ENCODE assay signal across 8 cellular contexts in genomic region chr14:20332946-20333782, GRCh38. TPM values are rescaled to one million over a fixed set of nuclear protein-coding genes. Genes with fewer than 3 reads are reported as not detected.
DNase-seq lines count a peak whose midpoint lies in the region; ATAC-seq, FAIRE-seq and TF ChIP-seq lines count a peak whose summit lies in the region.

Gene CCNB1IP1 (minus strand): TSS chr14:20333279. CDS start chr14:20316523, 16,756 bp downstream.

- H3K27me3 ChIP-seq in BLaER1 treated with 17β-estradiol and CSF1 and Interleukin-3, amounts not matched to agents 10 nM and 100 nM: no peaks in the 10 kb centered on the region

- TF ChIP-seq CTCF in WI38 (IDR thresholded peaks at IDR 0.05; ENCODE audit: low read depth, low read length) (no peak), kidney (IDR thresholded peaks at IDR 0.05; ENCODE audit: borderline replicate concordance, extremely low read depth, insufficient read depth) (no peak)

- peaks cover 0 to 39% (median 32%) of the 10 kb centered on the region in 11 experiments; a peak in 17 of 22 replicates for H4K20me1 ChIP-seq in BLaER1 treated with 17β-estradiol and CSF1 and Interleukin-3, amounts not matched to agents 10 nM and 100 nM

- ATAC-seq in GM19025 (IDR thresholded peaks at IDR 0.05; ENCODE audit: low read depth, unreplicated experiment) (peak; percentile 99), HG03196 (IDR thresholded peaks at IDR 0.05; ENCODE audit: unreplicated experiment) (peak; percentile 98)

- H3K4me2 ChIP-seq in BLaER1 treated with 17β-estradiol and CSF1 and Interleukin-3, amounts not matched to agents 10 nM and 100 nM: peak within 1 kb of the TSS; percentile 71 to 96 (median 79)

- H3K9me3 ChIP-seq in BLaER1 treated with 17β-estradiol and CSF1 and Interleukin-3, amounts not matched to agents 10 nM and 100 nM (replicated peaks in 1 of 11): no peaks in the 10 kb centered on the region
- no peaks in the 10 kb centered on the region for H3K9me3 ChIP-seq in kidney (ENCODE audit: control insufficient read depth in 1 of 2, low read length in 2 of 2)

- peak within 1 kb of the TSS; percentile 28 to 86 (median 78); a peak in 21 of 22 replicates for H3K27ac ChIP-seq in BLaER1 treated with 17β-estradiol and CSF1 and Interleukin-3, amounts not matched to agents 10 nM and 100 nM
- H3K27ac ChIP-seq in kidney (ENCODE audit: low read depth in 2 of 2, low read length in 2 of 2): peak within 1 kb of the TSS; percentile 80 to 87

- peak; percentile 88 for FAIRE-seq in colon (lab: Jason Lieb, UNC)
- FAIRE-seq in kidney (lab: Jason Lieb, UNC): peak; percentile 96

- DNase-seq in NCI-H2227 (lab: John Stamatoyannopoulos, UW; ENCODE audit: unreplicated experiment) (peak; percentile 83), kidney (no peak)
- peak in 2 of 3 donors; percentile 29 to 46 for DNase-seq in stimulated activated CD4-positive, alpha-beta T cell treated with anti-CD3 and anti-CD28 coated beads, Interleukin-12 subunit alpha, Interleukin-12 subunit beta, amount 100 ng/mL, for 48 hours (ENCODE audit: low read depth in 2 of 3, low spot score in 1 of 3)

- H3K36me3 ChIP-seq in BLaER1 treated with 17β-estradiol and CSF1 and Interleukin-3, amounts not matched to agents 10 nM and 100 nM: peaks cover 0 to 30% (median 22%) of the 10 kb centered on the region in 11 experiments; a peak in 18 of 22 replicates
- H3K36me3 ChIP-seq in kidney (ENCODE audit: control insufficient read depth in 1 of 2, insufficient read depth in 2 of 2, low read length in 2 of 2): peaks cover 2% of the 10 kb centered on the region in 2 donors

- intact Hi-C loops in kidney (cut with DNase I): loop anchor here (10.0 kb wide), 1 partner anchor 352 kb away; the partner anchor contains the start of genes ANG and RNASE4

- H3K4me3 ChIP-seq in BLaER1 treated with 17β-estradiol and CSF1 and Interleukin-3, amounts not matched to agents 10 nM and 100 nM: peak within 1 kb of the TSS; percentile 63 to 81 (median 75)
- H3K4me3 ChIP-seq in WI38 (ENCODE audit: low read depth, low read length): peak within 1 kb of the TSS; percentile 92
- peak within 1 kb of the TSS; percentile 80 to 93 for H3K4me3 ChIP-seq in kidney (ENCODE audit: low read length in 2 of 2)

- peaks cover 33 to 62% (median 42%) of the 10 kb centered on the region in 10 experiments for H3K4me1 ChIP-seq in BLaER1 treated with 17β-estradiol and CSF1 and Interleukin-3, amounts not matched to agents 10 nM and 100 nM
- peaks cover 1 to 6% of the 10 kb centered on the region in 2 donors for H3K4me1 ChIP-seq in kidney (ENCODE audit: control insufficient read depth in 1 of 2, insufficient read depth in 1 of 2, low read depth in 1 of 2, low read length in 2 of 2)

- peak within 1 kb of the TSS; percentile 79 to 91 (median 83) for H3K9ac ChIP-seq in BLaER1 treated with 17β-estradiol and CSF1 and Interleukin-3, amounts not matched to agents 10 nM and 100 nM
- peak within 1 kb of the TSS; percentile 82 to 93 for H3K9ac ChIP-seq in kidney (ENCODE audit: low read length in 2 of 2)

RNA-seq across cellular contexts. Expression of gene CCNB1IP1, which starts in this region (rescaled TPM):
- 25.7 TPM for total RNA-seq in kidney
- polyA plus RNA-seq in kidney (ENCODE audit: insufficient read depth, low read depth, low replicate concordance): 58.2 TPM
